ENCODE assay signal across 10 cellular contexts in the genomic region with DNA sequence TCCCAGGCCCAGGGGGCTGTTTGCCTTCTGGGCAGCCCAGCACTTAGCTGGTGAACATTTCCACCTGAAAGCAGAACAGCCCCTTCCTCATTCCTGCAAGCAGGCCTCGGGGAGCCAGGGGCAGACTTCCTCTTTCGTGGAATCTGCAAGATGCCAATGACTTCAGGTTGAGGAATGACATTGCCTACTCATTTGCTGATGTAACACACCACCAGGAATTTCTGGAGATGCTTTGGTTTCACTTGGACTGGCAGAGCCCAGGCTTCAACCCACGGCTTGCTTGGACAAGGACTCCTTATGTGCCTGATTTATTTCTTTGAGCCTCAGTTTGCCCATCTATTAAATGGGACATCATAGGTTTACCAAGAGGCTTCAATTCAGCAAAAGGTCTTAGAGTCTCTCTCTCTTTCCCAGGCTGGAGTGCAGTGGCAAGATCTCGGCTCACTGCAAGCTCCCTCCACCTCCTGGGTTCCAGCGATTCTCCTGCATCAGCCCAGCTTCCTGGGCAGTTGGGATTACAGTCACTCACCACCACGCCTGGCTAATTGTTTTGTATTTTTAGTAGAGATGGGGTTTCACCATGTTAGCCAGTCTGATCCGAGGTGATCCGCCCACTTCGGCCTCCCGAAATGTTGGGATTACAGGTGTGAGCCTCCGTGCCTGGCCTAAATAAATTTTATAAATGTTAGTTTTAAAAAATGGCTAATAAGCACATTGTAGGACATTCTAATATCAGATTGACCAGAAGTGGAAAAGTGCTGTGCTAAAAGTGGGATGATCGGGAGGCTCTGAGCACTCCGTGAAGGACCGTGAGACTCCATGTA. TPM values are rescaled to one million over a fixed set of nuclear protein-coding genes. Genes with fewer than 3 reads are reported as not detected.
DNase-seq lines count a peak whose midpoint lies in the region; ATAC-seq, FAIRE-seq and TF ChIP-seq lines count a peak whose summit lies in the region.
"Had no signal": no experiment of that assay in that cellular context is flagged by ENCODE, and none has a peak within 500 bp of the region (broad histone marks: within the 10 kb centered on the region; RNA-seq: fewer than 3 reads in every experiment).

No MANE protein-coding gene starts in this region.

- CTCF ChIA-PET in activated CD8-positive, alpha-beta T cell treated with anti-CD3 and anti-CD28 coated beads for 36 hours (lab: Charles Lee) = interaction anchor here (0.7 to 1.9 kb wide), 4 partner anchors 21 to 850 kb away, joined by 3 to 9 read pairs (median 4); a partner anchor contains a TSS

- H3K27ac Mint-ChIP-seq in activated CD8-positive, alpha-beta T cell treated with anti-CD3 and anti-CD28 coated beads for 36 hours = peak overlapping the region; percentile 97

- peaks cover 53% of the 10 kb centered on the region for H3K4me1 Mint-ChIP-seq in activated CD8-positive, alpha-beta T cell treated with anti-CD3 and anti-CD28 coated beads for 36 hours (ENCODE audit: low read depth)

- H3K9me3 Mint-ChIP-seq in activated CD8-positive, alpha-beta T cell treated with anti-CD3 and anti-CD28 coated beads for 36 hours = no peaks in the 10 kb centered on the region

- DNase-seq in heart left ventricle (no peak), cardiac septum (ENCODE audit: low spot score) (no peak), kidney (no peak), urothelium cell line (ENCODE audit: low spot score) (peak; percentile 26), erythroblast (lab: John Stamatoyannopoulos, UW) (no peak)
- DNase-seq in activated CD8-positive, alpha-beta T cell treated with anti-CD3 and anti-CD28 coated beads for 36 hours = no peak

- no peak overlapping the region for H3K9ac ChIP-seq in kidney (ENCODE audit: low read length in 2 of 2)

- H3K36me3 ChIP-seq in heart left ventricle = peaks cover 0 to 26% (median 17%) of the 10 kb centered on the region in 9 donors
- no peaks in the 10 kb centered on the region for H3K36me3 ChIP-seq in kidney (ENCODE audit: control insufficient read depth in 1 of 2, insufficient read depth in 2 of 2, low read length in 2 of 2)
- H3K36me3 ChIP-seq: SJCRH30 had no signal

- no peak for TF ChIP-seq CTCF in heart left ventricle (IDR thresholded peaks at IDR 0.05)
- no peak for TF ChIP-seq CTCF in activated CD8-positive, alpha-beta T cell treated with anti-CD3 and anti-CD28 coated beads for 36 hours (IDR thresholded peaks at IDR 0.05)
- no peak for TF ChIP-seq CTCF in kidney (IDR thresholded peaks at IDR 0.05; ENCODE audit: borderline replicate concordance, extremely low read depth, insufficient read depth)

- TF ChIP-seq POLR2A in heart left ventricle (IDR thresholded peaks at IDR 0.05) = no peak
- TF ChIP-seq POLR2A in erythroblast (IDR thresholded peaks at IDR 0.05; ENCODE audit: low read length) = no peak

- peaks cover 0 to 4% (median 0%) of the 10 kb centered on the region in 9 donors for H3K27me3 ChIP-seq in heart left ventricle
- H3K27me3 ChIP-seq: SJCRH30 had no signal

- intact Hi-C loops in heart left ventricle (cut with DNase I) = loop anchor here in 5 of 10 donors (5.0 kb wide), 3 partner anchors 122 to 852 kb away; a partner anchor contains a TSS
- intact Hi-C loops in cardiac septum (cut with DNase I) = loop anchor here (5.0 kb wide), 2 partner anchors 122 to 852 kb away; a partner anchor contains a TSS
- intact Hi-C loops in activated CD8-positive, alpha-beta T cell treated with anti-CD3 and anti-CD28 coated beads for 36 hours (cut with micrococcal nuclease) = no loop called here
- intact Hi-C loops in kidney (cut with DNase I) = no loop called here

- WGBS in heart left ventricle, 4 donors = 77 to 83% (median 80%) methylated on average over 14 of the region's 14 CpGs

- H3K4me1 ChIP-seq in heart left ventricle (peaks cover 4 to 59% (median 31%) of the 10 kb centered on the region in 12 donors), kidney (ENCODE audit: control insufficient read depth in 1 of 2, insufficient read depth in 1 of 2, low read depth in 1 of 2, low read length in 2 of 2) (peaks cover 4 to 10% of the 10 kb centered on the region in 2 donors)

- ATAC-seq in heart left ventricle (no peak), GM18519 (IDR thresholded peaks at IDR 0.05; ENCODE audit: low FRiP score, unreplicated experiment) (no peak), GM19324 (IDR thresholded peaks at IDR 0.05; ENCODE audit: low FRiP score, unreplicated experiment) (no peak)
- ATAC-seq in activated CD8-positive, alpha-beta T cell treated with anti-CD3 and anti-CD28 coated beads for 36 hours = no peak

- H3K4me3 Mint-ChIP-seq in activated CD8-positive, alpha-beta T cell treated with anti-CD3 and anti-CD28 coated beads for 36 hours = peak overlapping the region; percentile 95

- POLR2A ChIA-PET in activated CD8-positive, alpha-beta T cell treated with anti-CD3 and anti-CD28 coated beads for 36 hours (lab: Charles Lee) = interaction anchor here (0.9 to 2.5 kb wide), 5 partner anchors 15 to 117 kb away, joined by 3 to 7 read pairs (median 4); a partner anchor contains a TSS

- no peaks in the 10 kb centered on the region for H3K9me3 ChIP-seq in heart left ventricle
- no peaks in the 10 kb centered on the region for H3K9me3 ChIP-seq in kidney (ENCODE audit: control insufficient read depth in 1 of 2, low read length in 2 of 2)
- H3K9me3 ChIP-seq: SJCRH30 had no signal

- H3K27me3 Mint-ChIP-seq in activated CD8-positive, alpha-beta T cell treated with anti-CD3 and anti-CD28 coated beads for 36 hours = no peaks in the 10 kb centered on the region

- peak overlapping the region; percentile 78 to 95 (median 85) for H3K27ac ChIP-seq in heart left ventricle
- peak overlapping the region; percentile 63 to 76 for H3K27ac ChIP-seq in kidney (ENCODE audit: low read depth in 2 of 2, low read length in 2 of 2)

- H3K4me3 ChIP-seq in heart left ventricle (peak overlapping the region in 9 of 12 donors; percentile 18 to 79 (median 64)), kidney (ENCODE audit: low read length in 2 of 2) (no peak overlapping the region)

- no peak for FAIRE-seq in kidney (lab: Jason Lieb, UNC)
- no peak for FAIRE-seq in urothelium cell line (lab: Jason Lieb, UNC)
- FAIRE-seq: islet of Langerhans had no signal

- peaks cover 19% of the 10 kb centered on the region for H3K36me3 Mint-ChIP-seq in activated CD8-positive, alpha-beta T cell treated with anti-CD3 and anti-CD28 coated beads for 36 hours (ENCODE audit: low read depth)

RNA-seq across cellular contexts. Expression of a gene that starts 0.9 kb away (rescaled TPM):
- total RNA-seq in heart left ventricle = 10 to 100 TPM in 4 of 9 donors, 1 to 10 TPM in 5; 3.8 to 16.7 (median 8.8) TPM
- 10 to 100 TPM in 1 of 2 donors, 1 to 10 TPM in 1; 5.3 to 12.8 TPM for polyA plus RNA-seq in heart left ventricle
- 11.7 TPM for total RNA-seq in cardiac septum
- 10 to 100 TPM; 26.0 to 28.2 TPM for total RNA-seq in activated CD8-positive, alpha-beta T cell treated with anti-CD3 and anti-CD28 coated beads for 36 hours
- 19.6 TPM for total RNA-seq in kidney
- polyA plus RNA-seq in kidney (ENCODE audit: insufficient read depth, low read depth, low replicate concordance) = 11.4 TPM

Comparison
In these comparisons a context has a peak if more than half of its experiments do, and no peak if none do; other contexts are left out.
1. H3K4me3 ChIP-seq: peak in heart left ventricle (9 of 12); none in kidney (0 of 2).